ENCODE assay signal across 1 cellular context in the genomic region with DNA sequence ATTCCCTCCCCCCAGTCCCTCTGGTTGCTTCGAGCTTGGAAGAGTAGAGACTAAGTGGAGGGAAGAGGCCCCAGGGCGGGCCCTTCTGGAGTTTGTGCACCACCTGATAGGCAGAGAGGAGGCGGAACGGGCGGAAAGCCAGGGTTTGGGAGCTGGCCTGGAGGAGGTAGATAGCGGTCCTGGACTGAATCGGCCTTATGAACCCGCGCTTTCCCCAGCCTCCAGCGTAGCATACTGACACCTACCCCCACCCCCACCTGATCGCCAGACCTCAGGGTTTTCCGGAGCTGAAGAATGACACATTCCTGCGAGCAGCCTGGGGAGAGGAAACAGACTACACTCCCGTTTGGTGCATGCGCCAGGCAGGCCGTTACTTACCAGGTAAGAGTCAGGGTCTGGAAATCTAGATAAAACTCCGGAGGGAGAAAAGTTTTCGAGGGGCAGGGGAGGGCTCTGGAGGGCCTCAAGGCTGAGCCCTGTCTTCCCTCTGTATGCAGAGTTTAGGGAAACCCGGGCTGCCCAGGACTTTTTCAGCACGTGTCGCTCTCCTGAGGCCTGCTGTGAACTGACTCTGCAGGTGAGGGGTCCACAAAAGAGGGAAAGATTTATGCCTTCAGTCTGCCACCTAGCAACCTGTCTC.
TF ChIP-seq lines count a peak whose summit lies in the region.

No MANE protein-coding gene starts in this region.

TF ChIP-seq in K562, 482 proteins besides CTCF, POLR2A, EP300 and RAD21 (continued from another document and continues in another):
- TF ChIP-seq, protein P1, sequence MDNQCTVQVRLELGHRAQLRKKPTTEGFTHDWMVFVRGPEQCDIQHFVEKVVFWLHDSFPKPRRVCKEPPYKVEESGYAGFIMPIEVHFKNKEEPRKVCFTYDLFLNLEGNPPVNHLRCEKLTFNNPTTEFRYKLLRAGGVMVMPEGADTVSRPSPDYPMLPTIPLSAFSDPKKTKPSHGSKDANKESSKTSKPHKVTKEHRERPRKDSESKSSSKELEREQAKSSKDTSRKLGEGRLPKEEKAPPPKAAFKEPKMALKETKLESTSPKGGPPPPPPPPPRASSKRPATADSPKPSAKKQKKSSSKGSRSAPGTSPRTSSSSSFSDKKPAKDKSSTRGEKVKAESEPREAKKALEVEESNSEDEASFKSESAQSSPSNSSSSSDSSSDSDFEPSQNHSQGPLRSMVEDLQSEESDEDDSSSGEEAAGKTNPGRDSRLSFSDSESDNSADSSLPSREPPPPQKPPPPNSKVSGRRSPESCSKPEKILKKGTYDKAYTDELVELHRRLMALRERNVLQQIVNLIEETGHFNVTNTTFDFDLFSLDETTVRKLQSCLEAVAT (IDR thresholded peaks at IDR 0.05): peak in 1 of 2 experiments; percentile 38; a peak in 2 of 4 replicates
- TF ChIP-seq, protein P2, sequence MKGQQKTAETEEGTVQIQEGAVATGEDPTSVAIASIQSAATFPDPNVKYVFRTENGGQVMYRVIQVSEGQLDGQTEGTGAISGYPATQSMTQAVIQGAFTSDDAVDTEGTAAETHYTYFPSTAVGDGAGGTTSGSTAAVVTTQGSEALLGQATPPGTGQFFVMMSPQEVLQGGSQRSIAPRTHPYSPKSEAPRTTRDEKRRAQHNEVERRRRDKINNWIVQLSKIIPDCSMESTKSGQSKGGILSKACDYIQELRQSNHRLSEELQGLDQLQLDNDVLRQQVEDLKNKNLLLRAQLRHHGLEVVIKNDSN (CRISPR knock-in tag; IDR thresholded peaks at IDR 0.05): peak; percentile 67; the same call in 1 of the 2 replicates
- no peak for TF ChIP-seq KLF6 (CRISPR knock-in tag; IDR thresholded peaks at IDR 0.05; ENCODE audit: borderline replicate concordance)
- no peak for TF ChIP-seq KLF13 (tag; IDR thresholded peaks at IDR 0.05; ENCODE audit: borderline replicate concordance, low read depth)
- no peak for TF ChIP-seq TAF9B (IDR thresholded peaks at IDR 0.05; ENCODE audit: partially characterized antibody)
- TF ChIP-seq ZNF165 (CRISPR knock-in tag; IDR thresholded peaks at IDR 0.05; ENCODE audit: borderline replicate concordance): no peak
- 0 out of 2 replicates have a peak, but pooled peaks have one; percentile 32 for TF ChIP-seq SPI1 (IDR thresholded peaks at IDR 0.05; ENCODE audit: borderline replicate concordance, low read depth, low read length)
- TF ChIP-seq, protein P3, sequence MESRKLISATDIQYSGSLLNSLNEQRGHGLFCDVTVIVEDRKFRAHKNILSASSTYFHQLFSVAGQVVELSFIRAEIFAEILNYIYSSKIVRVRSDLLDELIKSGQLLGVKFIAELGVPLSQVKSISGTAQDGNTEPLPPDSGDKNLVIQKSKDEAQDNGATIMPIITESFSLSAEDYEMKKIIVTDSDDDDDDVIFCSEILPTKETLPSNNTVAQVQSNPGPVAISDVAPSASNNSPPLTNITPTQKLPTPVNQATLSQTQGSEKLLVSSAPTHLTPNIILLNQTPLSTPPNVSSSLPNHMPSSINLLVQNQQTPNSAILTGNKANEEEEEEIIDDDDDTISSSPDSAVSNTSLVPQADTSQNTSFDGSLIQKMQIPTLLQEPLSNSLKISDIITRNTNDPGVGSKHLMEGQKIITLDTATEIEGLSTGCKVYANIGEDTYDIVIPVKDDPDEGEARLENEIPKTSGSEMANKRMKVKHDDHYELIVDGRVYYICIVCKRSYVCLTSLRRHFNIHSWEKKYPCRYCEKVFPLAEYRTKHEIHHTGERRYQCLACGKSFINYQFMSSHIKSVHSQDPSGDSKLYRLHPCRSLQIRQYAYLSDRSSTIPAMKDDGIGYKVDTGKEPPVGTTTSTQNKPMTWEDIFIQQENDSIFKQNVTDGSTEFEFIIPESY (CRISPR knock-in tag; IDR thresholded peaks at IDR 0.05): no peak
- no peak for TF ChIP-seq CBX2 (IDR thresholded peaks at IDR 0.05; ENCODE audit: insufficient read depth, low read length, poor library complexity, severe bottlenecking)
- TF ChIP-seq, protein P4, sequence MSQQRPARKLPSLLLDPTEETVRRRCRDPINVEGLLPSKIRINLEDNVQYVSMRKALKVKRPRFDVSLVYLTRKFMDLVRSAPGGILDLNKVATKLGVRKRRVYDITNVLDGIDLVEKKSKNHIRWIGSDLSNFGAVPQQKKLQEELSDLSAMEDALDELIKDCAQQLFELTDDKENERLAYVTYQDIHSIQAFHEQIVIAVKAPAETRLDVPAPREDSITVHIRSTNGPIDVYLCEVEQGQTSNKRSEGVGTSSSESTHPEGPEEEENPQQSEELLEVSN (IDR thresholded peaks at IDR 0.05; ENCODE audit: borderline replicate concordance in 1 of 2, extremely low read depth in 1 of 2, insufficient read depth in 1 of 2, insufficient read length in 1 of 2, low read depth in 1 of 2, low read length in 1 of 2, poor library complexity in 1 of 2, severe bottlenecking in 1 of 2): peak in 1 of 2 experiments; percentile 92
- TF ChIP-seq, protein P5, sequence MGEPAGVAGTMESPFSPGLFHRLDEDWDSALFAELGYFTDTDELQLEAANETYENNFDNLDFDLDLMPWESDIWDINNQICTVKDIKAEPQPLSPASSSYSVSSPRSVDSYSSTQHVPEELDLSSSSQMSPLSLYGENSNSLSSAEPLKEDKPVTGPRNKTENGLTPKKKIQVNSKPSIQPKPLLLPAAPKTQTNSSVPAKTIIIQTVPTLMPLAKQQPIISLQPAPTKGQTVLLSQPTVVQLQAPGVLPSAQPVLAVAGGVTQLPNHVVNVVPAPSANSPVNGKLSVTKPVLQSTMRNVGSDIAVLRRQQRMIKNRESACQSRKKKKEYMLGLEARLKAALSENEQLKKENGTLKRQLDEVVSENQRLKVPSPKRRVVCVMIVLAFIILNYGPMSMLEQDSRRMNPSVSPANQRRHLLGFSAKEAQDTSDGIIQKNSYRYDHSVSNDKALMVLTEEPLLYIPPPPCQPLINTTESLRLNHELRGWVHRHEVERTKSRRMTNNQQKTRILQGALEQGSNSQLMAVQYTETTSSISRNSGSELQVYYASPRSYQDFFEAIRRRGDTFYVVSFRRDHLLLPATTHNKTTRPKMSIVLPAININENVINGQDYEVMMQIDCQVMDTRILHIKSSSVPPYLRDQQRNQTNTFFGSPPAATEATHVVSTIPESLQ (CRISPR knock-in tag; IDR thresholded peaks at IDR 0.05): 0 out of 2 replicates have a peak, but pooled peaks have one; percentile 57
- TF ChIP-seq, protein P6, sequence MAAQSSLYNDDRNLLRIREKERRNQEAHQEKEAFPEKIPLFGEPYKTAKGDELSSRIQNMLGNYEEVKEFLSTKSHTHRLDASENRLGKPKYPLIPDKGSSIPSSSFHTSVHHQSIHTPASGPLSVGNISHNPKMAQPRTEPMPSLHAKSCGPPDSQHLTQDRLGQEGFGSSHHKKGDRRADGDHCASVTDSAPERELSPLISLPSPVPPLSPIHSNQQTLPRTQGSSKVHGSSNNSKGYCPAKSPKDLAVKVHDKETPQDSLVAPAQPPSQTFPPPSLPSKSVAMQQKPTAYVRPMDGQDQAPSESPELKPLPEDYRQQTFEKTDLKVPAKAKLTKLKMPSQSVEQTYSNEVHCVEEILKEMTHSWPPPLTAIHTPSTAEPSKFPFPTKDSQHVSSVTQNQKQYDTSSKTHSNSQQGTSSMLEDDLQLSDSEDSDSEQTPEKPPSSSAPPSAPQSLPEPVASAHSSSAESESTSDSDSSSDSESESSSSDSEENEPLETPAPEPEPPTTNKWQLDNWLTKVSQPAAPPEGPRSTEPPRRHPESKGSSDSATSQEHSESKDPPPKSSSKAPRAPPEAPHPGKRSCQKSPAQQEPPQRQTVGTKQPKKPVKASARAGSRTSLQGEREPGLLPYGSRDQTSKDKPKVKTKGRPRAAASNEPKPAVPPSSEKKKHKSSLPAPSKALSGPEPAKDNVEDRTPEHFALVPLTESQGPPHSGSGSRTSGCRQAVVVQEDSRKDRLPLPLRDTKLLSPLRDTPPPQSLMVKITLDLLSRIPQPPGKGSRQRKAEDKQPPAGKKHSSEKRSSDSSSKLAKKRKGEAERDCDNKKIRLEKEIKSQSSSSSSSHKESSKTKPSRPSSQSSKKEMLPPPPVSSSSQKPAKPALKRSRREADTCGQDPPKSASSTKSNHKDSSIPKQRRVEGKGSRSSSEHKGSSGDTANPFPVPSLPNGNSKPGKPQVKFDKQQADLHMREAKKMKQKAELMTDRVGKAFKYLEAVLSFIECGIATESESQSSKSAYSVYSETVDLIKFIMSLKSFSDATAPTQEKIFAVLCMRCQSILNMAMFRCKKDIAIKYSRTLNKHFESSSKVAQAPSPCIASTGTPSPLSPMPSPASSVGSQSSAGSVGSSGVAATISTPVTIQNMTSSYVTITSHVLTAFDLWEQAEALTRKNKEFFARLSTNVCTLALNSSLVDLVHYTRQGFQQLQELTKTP (IDR thresholded peaks at IDR 0.05; ENCODE audit: low read depth in 1 of 2, partially characterized antibody in 2 of 2): no peak
- 0 out of 2 replicates have a peak, but pooled peaks have one; percentile 78 for TF ChIP-seq NR1H2 (CRISPR knock-in tag; IDR thresholded peaks at IDR 0.05)
- TF ChIP-seq, protein P7, sequence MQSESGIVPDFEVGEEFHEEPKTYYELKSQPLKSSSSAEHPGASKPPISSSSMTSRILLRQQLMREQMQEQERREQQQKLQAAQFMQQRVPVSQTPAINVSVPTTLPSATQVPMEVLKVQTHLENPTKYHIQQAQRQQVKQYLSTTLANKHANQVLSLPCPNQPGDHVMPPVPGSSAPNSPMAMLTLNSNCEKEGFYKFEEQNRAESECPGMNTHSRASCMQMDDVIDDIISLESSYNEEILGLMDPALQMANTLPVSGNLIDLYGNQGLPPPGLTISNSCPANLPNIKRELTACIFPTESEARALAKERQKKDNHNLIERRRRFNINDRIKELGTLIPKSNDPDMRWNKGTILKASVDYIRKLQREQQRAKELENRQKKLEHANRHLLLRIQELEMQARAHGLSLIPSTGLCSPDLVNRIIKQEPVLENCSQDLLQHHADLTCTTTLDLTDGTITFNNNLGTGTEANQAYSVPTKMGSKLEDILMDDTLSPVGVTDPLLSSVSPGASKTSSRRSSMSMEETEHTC (IDR thresholded peaks at IDR 0.05): peak; percentile 83; the same call in 1 of the 2 replicates
- no peak for TF ChIP-seq BCL6 (CRISPR knock-in tag; IDR thresholded peaks at IDR 0.05)
- peak; percentile 83; the same call in 1 of the 2 replicates for TF ChIP-seq RUNX1 (IDR thresholded peaks at IDR 0.05; ENCODE audit: low read depth)
- TF ChIP-seq, protein P8, sequence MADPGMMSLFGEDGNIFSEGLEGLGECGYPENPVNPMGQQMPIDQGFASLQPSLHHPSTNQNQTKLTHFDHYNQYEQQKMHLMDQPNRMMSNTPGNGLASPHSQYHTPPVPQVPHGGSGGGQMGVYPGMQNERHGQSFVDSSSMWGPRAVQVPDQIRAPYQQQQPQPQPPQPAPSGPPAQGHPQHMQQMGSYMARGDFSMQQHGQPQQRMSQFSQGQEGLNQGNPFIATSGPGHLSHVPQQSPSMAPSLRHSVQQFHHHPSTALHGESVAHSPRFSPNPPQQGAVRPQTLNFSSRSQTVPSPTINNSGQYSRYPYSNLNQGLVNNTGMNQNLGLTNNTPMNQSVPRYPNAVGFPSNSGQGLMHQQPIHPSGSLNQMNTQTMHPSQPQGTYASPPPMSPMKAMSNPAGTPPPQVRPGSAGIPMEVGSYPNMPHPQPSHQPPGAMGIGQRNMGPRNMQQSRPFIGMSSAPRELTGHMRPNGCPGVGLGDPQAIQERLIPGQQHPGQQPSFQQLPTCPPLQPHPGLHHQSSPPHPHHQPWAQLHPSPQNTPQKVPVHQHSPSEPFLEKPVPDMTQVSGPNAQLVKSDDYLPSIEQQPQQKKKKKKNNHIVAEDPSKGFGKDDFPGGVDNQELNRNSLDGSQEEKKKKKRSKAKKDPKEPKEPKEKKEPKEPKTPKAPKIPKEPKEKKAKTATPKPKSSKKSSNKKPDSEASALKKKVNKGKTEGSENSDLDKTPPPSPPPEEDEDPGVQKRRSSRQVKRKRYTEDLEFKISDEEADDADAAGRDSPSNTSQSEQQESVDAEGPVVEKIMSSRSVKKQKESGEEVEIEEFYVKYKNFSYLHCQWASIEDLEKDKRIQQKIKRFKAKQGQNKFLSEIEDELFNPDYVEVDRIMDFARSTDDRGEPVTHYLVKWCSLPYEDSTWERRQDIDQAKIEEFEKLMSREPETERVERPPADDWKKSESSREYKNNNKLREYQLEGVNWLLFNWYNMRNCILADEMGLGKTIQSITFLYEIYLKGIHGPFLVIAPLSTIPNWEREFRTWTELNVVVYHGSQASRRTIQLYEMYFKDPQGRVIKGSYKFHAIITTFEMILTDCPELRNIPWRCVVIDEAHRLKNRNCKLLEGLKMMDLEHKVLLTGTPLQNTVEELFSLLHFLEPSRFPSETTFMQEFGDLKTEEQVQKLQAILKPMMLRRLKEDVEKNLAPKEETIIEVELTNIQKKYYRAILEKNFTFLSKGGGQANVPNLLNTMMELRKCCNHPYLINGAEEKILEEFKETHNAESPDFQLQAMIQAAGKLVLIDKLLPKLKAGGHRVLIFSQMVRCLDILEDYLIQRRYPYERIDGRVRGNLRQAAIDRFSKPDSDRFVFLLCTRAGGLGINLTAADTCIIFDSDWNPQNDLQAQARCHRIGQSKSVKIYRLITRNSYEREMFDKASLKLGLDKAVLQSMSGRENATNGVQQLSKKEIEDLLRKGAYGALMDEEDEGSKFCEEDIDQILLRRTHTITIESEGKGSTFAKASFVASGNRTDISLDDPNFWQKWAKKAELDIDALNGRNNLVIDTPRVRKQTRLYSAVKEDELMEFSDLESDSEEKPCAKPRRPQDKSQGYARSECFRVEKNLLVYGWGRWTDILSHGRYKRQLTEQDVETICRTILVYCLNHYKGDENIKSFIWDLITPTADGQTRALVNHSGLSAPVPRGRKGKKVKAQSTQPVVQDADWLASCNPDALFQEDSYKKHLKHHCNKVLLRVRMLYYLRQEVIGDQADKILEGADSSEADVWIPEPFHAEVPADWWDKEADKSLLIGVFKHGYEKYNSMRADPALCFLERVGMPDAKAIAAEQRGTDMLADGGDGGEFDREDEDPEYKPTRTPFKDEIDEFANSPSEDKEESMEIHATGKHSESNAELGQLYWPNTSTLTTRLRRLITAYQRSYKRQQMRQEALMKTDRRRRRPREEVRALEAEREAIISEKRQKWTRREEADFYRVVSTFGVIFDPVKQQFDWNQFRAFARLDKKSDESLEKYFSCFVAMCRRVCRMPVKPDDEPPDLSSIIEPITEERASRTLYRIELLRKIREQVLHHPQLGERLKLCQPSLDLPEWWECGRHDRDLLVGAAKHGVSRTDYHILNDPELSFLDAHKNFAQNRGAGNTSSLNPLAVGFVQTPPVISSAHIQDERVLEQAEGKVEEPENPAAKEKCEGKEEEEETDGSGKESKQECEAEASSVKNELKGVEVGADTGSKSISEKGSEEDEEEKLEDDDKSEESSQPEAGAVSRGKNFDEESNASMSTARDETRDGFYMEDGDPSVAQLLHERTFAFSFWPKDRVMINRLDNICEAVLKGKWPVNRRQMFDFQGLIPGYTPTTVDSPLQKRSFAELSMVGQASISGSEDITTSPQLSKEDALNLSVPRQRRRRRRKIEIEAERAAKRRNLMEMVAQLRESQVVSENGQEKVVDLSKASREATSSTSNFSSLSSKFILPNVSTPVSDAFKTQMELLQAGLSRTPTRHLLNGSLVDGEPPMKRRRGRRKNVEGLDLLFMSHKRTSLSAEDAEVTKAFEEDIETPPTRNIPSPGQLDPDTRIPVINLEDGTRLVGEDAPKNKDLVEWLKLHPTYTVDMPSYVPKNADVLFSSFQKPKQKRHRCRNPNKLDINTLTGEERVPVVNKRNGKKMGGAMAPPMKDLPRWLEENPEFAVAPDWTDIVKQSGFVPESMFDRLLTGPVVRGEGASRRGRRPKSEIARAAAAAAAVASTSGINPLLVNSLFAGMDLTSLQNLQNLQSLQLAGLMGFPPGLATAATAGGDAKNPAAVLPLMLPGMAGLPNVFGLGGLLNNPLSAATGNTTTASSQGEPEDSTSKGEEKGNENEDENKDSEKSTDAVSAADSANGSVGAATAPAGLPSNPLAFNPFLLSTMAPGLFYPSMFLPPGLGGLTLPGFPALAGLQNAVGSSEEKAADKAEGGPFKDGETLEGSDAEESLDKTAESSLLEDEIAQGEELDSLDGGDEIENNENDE (IDR thresholded peaks at IDR 0.05; ENCODE audit: low read depth, low read length): no peak
